In the genomic region with DNA sequence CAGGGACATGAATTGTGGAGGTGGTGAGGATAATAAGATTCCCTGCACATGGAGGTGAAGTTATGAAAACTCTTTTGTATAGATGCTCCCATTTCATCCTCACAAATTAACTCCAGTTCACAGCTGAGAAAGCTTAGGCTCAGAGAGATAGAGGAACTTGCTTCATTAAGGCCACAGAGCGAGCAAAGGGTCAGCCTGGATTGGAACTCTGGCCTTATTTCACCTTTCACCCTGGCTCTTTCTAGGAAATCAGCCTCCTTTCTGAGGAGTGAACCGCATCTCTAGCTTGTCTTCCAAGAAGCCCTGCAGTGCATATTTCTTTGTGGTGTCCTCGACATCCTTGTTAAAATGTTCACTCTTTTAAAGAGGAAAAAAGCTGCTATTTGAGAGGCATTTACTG, we compare ENCODE assay signal across 23 cellular contexts.
"Had no signal": no experiment of that assay in that cellular context is flagged by ENCODE, and none has a peak within 500 bp of the region (broad histone marks: within the 10 kb centered on the region; RNA-seq: fewer than 3 reads in every experiment).

No MANE protein-coding gene starts in this region.

- FAIRE-seq: colon, endothelial cell of umbilical vein, islet of Langerhans, keratinocyte had no signal

- H3K27ac ChIP-seq: coronary artery, dorsolateral prefrontal cortex, esophagus muscularis mucosa, gastrocnemius medialis, heart right ventricle, left lung, lower lobe of right lung had no signal

- DNase-seq: dermis blood vessel endothelial cell; dorsolateral prefrontal cortex; effector CD4-positive, alpha-beta T cell; effector memory CD4-positive, alpha-beta T cell; foreskin melanocyte; gastrocnemius medialis; glutamatergic neuron; head of caudate nucleus; heart right ventricle; hippocampal formation; left cardiac atrium; left lung; left ventricle myocardium superior; lower lobe of right lung; mesenchymal stem cell; mucosa of descending colon; naive B cell had no signal

- ATAC-seq: gastrocnemius medialis, heart right ventricle, left cardiac atrium, left lung, left ventricle myocardium superior, lower lobe of right lung, mucosa of descending colon had no signal

- H3K4me3 ChIP-seq: coronary artery, dorsolateral prefrontal cortex, esophagus muscularis mucosa, gastrocnemius medialis, heart right ventricle, left lung, lower lobe of right lung, mucosa of descending colon had no signal

- H3K27me3 ChIP-seq: gastrocnemius medialis, heart right ventricle, left lung had no signal

- H3K36me3 ChIP-seq: esophagus muscularis mucosa, gastrocnemius medialis, heart right ventricle, left lung, lower lobe of right lung had no signal

- H3K4me1 ChIP-seq: esophagus muscularis mucosa, gastrocnemius medialis, heart right ventricle, left lung, lower lobe of right lung had no signal

- H3K9me3 ChIP-seq: gastrocnemius medialis, left lung, lower lobe of right lung, mucosa of descending colon had no signal
